ENCODE assay signal across 17 cellular contexts in the genomic region with DNA sequence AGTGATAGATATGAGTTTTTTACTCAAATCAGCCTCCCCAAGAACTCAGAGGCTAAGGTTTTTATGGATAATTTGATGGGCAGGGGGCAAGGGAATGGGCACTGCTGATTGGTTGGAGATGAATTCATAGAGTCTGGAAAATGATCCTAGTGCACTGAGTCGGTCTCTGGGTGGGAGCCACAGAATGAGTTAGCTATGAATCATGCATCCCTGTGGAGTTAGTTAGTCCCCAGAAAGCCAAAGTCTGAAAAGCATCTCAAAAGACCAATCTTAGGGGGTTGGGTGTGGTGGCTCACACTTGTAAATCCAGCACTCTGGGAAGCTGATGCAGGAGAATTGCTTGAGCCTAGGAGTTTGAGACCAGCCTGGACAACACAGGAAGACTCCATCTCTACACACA.
DNase-seq lines count a peak whose midpoint lies in the region; FAIRE-seq and TF ChIP-seq lines count a peak whose summit lies in the region.
"Had no signal": no experiment of that assay in that cellular context is flagged by ENCODE, and none has a peak within 500 bp of the region (broad histone marks: within the 10 kb centered on the region; RNA-seq: fewer than 3 reads in every experiment).

No MANE protein-coding gene starts in this region.

- DNase-seq in LHCN-M2 (ENCODE audit: low read depth) (peak; percentile 51), RPMI7951 (ENCODE audit: low read depth) (peak; percentile 74), astrocyte of the spinal cord (ENCODE audit: low read depth, low spot score) (peak; percentile 49), urothelium cell line (ENCODE audit: low spot score) (peak; percentile 33), SKM-1 treated with dmso at 0.1 percent for 144 hours (lab: John Stamatoyannopoulos, UW; ENCODE audit: unreplicated experiment) (no peak), dorsolateral prefrontal cortex (no peak), head of caudate nucleus (no peak)
- DNase-seq: CD4-positive, CD25-positive, alpha-beta regulatory T cell; COR-L47; DMS79; KBM-7; NCI-H1694; NCI-H2081 treated with DMSO at 0.1 percent for 48 hours; NCI-H446 treated with DMSO at 0.1 percent for 48 hours; NCI-H526 treated with DMSO at 0.1 percent for 48 hours had no signal

- H3K27ac ChIP-seq in dorsolateral prefrontal cortex = no peak overlapping the region
- H3K27ac ChIP-seq: SJSA1 had no signal

- TF ChIP-seq CTCF in astrocyte of the spinal cord (IDR thresholded peaks at IDR 0.05; ENCODE audit: low read depth, low read length) = no peak
- no peak for TF ChIP-seq CTCF in dorsolateral prefrontal cortex (IDR thresholded peaks at IDR 0.05 in 54 of 56, conservative IDR thresholded peaks at IDR 0.05 in 2 of 56; ENCODE audit: low read depth in 1 of 56, partially characterized antibody in 56 of 56)

- in situ Hi-C loops in astrocyte of the spinal cord (cut with HindIII; ENCODE audit: low sequenced_read_pairs) = no loop called here

- intact Hi-C loops in dorsolateral prefrontal cortex (cut with DNase I) = no loop called here
- intact Hi-C loops in head of caudate nucleus (cut with DNase I) = no loop called here

- H3K27me3 ChIP-seq in dorsolateral prefrontal cortex = peaks cover 0 to 10% (median 0%) of the 10 kb centered on the region in 45 donors
- H3K27me3 ChIP-seq: SJSA1 had no signal

- H3K4me3 ChIP-seq in astrocyte of the spinal cord (ENCODE audit: low read depth, low read length) (no peak overlapping the region), dorsolateral prefrontal cortex (no peak overlapping the region)
- H3K4me3 ChIP-seq: SJSA1 had no signal

- no peak for FAIRE-seq in urothelium cell line (lab: Jason Lieb, UNC)
- FAIRE-seq: H54 had no signal

Comparison
In these comparisons a context has a peak if more than half of its experiments do, and no peak if none do; other contexts are left out.
1. DNase-seq: peak in LHCN-M2 (single experiment), RPMI7951 (single experiment), astrocyte of the spinal cord (single experiment) and urothelium cell line (single experiment); none in SKM-1 treated with dmso at 0.1 percent for 144 hours (single experiment), dorsolateral prefrontal cortex (0 of 10) and head of caudate nucleus (0 of 42).